In the genomic region with DNA sequence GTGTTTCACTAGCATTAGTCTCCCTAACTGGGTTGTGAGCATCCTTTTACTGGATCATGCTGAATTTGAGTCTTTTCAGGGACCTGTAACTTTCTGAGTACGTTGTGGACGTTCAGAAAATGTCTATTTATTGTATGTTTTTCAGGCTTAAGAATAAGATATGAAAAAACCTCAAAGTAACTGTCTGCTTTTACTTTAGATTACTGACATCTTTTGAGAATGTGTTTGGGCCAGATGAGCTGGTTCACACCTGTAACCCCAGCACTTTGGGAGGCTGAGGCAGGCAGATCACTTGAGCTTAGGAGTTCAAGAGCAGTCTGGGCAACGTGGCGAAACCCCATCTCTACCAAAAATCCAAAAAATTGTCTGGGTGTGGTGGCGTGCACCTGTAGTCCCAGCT, we compare ENCODE assay signal across 1 cellular context.
TF ChIP-seq lines count a peak whose summit lies in the region.

No MANE protein-coding gene starts in this region.

TF ChIP-seq in GM23338, 12 proteins besides CTCF, POLR2A, EP300 and RAD21:
- TF ChIP-seq, protein P1, sequence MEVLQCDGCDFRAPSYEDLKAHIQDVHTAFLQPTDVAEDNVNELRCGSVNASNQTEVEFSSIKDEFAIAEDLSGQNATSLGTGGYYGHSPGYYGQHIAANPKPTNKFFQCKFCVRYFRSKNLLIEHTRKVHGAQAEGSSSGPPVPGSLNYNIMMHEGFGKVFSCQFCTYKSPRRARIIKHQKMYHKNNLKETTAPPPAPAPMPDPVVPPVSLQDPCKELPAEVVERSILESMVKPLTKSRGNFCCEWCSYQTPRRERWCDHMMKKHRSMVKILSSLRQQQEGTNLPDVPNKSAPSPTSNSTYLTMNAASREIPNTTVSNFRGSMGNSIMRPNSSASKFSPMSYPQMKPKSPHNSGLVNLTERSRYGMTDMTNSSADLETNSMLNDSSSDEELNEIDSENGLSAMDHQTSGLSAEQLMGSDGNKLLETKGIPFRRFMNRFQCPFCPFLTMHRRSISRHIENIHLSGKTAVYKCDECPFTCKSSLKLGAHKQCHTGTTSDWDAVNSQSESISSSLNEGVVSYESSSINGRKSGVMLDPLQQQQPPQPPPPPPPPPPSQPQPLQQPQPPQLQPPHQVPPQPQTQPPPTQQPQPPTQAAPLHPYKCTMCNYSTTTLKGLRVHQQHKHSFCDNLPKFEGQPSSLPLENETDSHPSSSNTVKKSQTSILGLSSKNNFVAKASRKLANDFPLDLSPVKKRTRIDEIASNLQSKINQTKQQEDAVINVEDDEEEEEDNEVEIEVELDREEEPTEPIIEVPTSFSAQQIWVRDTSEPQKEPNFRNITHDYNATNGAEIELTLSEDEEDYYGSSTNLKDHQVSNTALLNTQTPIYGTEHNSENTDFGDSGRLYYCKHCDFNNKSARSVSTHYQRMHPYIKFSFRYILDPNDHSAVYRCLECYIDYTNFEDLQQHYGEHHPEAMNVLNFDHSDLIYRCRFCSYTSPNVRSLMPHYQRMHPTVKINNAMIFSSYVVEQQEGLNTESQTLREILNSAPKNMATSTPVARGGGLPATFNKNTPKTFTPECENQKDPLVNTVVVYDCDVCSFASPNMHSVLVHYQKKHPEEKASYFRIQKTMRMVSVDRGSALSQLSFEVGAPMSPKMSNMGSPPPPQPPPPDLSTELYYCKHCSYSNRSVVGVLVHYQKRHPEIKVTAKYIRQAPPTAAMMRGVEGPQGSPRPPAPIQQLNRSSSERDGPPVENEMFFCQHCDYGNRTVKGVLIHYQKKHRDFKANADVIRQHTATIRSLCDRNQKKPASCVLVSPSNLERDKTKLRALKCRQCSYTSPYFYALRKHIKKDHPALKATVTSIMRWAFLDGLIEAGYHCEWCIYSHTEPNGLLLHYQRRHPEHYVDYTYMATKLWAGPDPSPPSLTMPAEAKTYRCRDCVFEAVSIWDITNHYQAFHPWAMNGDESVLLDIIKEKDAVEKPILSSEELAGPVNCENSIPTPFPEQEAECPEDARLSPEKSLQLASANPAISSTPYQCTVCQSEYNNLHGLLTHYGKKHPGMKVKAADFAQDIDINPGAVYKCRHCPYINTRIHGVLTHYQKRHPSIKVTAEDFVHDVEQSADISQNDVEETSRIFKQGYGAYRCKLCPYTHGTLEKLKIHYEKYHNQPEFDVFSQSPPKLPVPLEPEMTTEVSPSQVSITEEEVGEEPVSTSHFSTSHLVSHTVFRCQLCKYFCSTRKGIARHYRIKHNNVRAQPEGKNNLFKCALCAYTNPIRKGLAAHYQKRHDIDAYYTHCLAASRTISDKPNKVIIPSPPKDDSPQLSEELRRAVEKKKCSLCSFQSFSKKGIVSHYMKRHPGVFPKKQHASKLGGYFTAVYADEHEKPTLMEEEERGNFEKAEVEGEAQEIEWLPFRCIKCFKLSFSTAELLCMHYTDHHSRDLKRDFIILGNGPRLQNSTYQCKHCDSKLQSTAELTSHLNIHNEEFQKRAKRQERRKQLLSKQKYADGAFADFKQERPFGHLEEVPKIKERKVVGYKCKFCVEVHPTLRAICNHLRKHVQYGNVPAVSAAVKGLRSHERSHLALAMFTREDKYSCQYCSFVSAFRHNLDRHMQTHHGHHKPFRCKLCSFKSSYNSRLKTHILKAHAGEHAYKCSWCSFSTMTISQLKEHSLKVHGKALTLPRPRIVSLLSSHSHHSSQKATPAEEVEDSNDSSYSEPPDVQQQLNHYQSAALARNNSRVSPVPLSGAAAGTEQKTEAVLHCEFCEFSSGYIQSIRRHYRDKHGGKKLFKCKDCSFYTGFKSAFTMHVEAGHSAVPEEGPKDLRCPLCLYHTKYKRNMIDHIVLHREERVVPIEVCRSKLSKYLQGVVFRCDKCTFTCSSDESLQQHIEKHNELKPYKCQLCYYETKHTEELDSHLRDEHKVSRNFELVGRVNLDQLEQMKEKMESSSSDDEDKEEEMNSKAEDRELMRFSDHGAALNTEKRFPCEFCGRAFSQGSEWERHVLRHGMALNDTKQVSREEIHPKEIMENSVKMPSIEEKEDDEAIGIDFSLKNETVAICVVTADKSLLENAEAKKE (CRISPR knock-in tag; IDR thresholded peaks at IDR 0.05), result no peak
- TF ChIP-seq EZH2phosphoT487 (IDR thresholded peaks at IDR 0.05; ENCODE audit: unreplicated experiment), result no peak
- no peak for TF ChIP-seq NANOG (IDR thresholded peaks at IDR 0.05; ENCODE audit: borderline replicate concordance)
- no peak for TF ChIP-seq ZNF331 (CRISPR knock-in tag; IDR thresholded peaks at IDR 0.05; ENCODE audit: low read depth)
